In genomic region chr17:81429353-81429774, GRCh38 we compare ENCODE assay signal across 8 cellular contexts. TPM values are rescaled to one million over a fixed set of nuclear protein-coding genes. Genes with fewer than 3 reads are reported as not detected.
A peak's percentile ranks its signal among the peaks of the same experiment; 100 is the strongest.
DNase-seq lines count a peak whose midpoint lies in the region; ATAC-seq and TF ChIP-seq lines count a peak whose summit lies in the region.

No MANE protein-coding gene starts in this region.

- peak overlapping the region; percentile 56 for H3K4me2 ChIP-seq in PC-3 (ENCODE audit: low read length)
- peak overlapping the region; percentile 59 for H3K4me2 ChIP-seq in fibroblast of lung (ENCODE audit: extremely low read depth, insufficient read depth, low read length)

- H3K79me2 ChIP-seq in PC-3 (ENCODE audit: low read length) (peaks cover 5% of the 10 kb centered on the region; the same call in 1 of the 2 replicates), fibroblast of lung (ENCODE audit: control insufficient read depth, insufficient read depth, low read length) (peaks cover 5% of the 10 kb centered on the region)

- DNase-seq in NCI-H2227 (lab: John Stamatoyannopoulos, UW; ENCODE audit: unreplicated experiment) (peak; percentile 30), NCI-H2227 treated with DMSO at 0.1 percent for 48 hours (lab: John Stamatoyannopoulos, UW) (no peak), PC-3 (peak; percentile 81), fibroblast of lung (ENCODE audit: low read depth in 2 of 2) (peak; percentile 64 to 74), posterior vena cava (ENCODE audit: low spot score) (peak; percentile 93)

- CTCF ChIA-PET in PC-3 (lab: Charles Lee), result interaction anchor here (0.6 to 1.2 kb wide), 5 partner anchors 58 to 487 kb away, joined by 3 to 18 read pairs (median 10); no protein-coding TSS in a partner anchor

- no TSS peak for BruUV-seq in PC-3 (replicated peaks; lab: Mats Ljungman, UMichigan)

- H3K36me3 ChIP-seq in PC-3 (ENCODE audit: low read depth, low read length), result no peaks in the 10 kb centered on the region
- H3K36me3 ChIP-seq in fibroblast of lung (ENCODE audit: control insufficient read depth, insufficient read depth, low read length), result no peaks in the 10 kb centered on the region

- H4K20me1 ChIP-seq in PC-3 (ENCODE audit: low read length), result no peaks in the 10 kb centered on the region
- H4K20me1 ChIP-seq in fibroblast of lung (ENCODE audit: control insufficient read depth, extremely low read depth, insufficient read depth, low read length), result no peaks in the 10 kb centered on the region

- H3K27me3 ChIP-seq in PC-3 (ENCODE audit: low read length), result no peaks in the 10 kb centered on the region
- no peaks in the 10 kb centered on the region for H3K27me3 ChIP-seq in fibroblast of lung (ENCODE audit: control insufficient read depth, insufficient read depth, low read length)

- H3K9me2 ChIP-seq in PC-3 (replicated peaks; ENCODE audit: low read length), result no peaks in the 10 kb centered on the region

- TF ChIP-seq CTCF in PC-3 (conservative IDR thresholded peaks at IDR 0.05; ENCODE audit: low read depth, low read length) (no peak), fibroblast of lung (conservative IDR thresholded peaks at IDR 0.05 in 1 of 2, IDR thresholded peaks at IDR 0.05 in 1 of 2; ENCODE audit: low read depth in 1 of 2, low read length in 2 of 2) (no peak)

- H3K4me3 ChIP-seq in PC-3 (ENCODE audit: low read length) (no peak overlapping the region), fibroblast of lung (replicated peaks in 1 of 4; ENCODE audit: control extremely low read depth in 1 of 4, insufficient read depth in 1 of 4, low read depth in 3 of 4, low read length in 4 of 4) (no peak overlapping the region)

- H3F3A ChIP-seq in PC-3 (ENCODE audit: low read length, unreplicated experiment), result no peaks in the 10 kb centered on the region

- no peaks in the 10 kb centered on the region for H3K9me3 ChIP-seq in PC-3 (ENCODE audit: low read length)
- H3K9me3 ChIP-seq in fibroblast of lung (ENCODE audit: control insufficient read depth, insufficient read depth, low read depth, low read length), result no peaks in the 10 kb centered on the region

- intact Hi-C loops in PC-3 (cut with micrococcal nuclease) (no loop called here), posterior vena cava (cut with DNase I) (no loop called here)

- H3K9ac ChIP-seq in PC-3 (ENCODE audit: low read length) (no peak overlapping the region), fibroblast of lung (ENCODE audit: insufficient read depth, low read length) (no peak overlapping the region)

- POLR2A ChIA-PET in PC-3 (lab: Charles Lee; ENCODE audit: unreplicated experiment), result no interaction called here

- ATAC-seq in PC-3 (peak; percentile 69), HG02571 (IDR thresholded peaks at IDR 0.05; ENCODE audit: unreplicated experiment) (no peak), HG02884 (IDR thresholded peaks at IDR 0.05; ENCODE audit: unreplicated experiment) (no peak)
- ATAC-seq in activated CD4-positive, CD25-positive, alpha-beta regulatory T cell treated with anti-CD3 and anti-CD28 coated beads, Interleukin-2, amount 50 U/mL, for 24 hours, result no peak

- peaks cover 12% of the 10 kb centered on the region for H3K4me1 ChIP-seq in PC-3 (ENCODE audit: insufficient read depth, low read length)
- peaks cover 9% of the 10 kb centered on the region for H3K4me1 ChIP-seq in fibroblast of lung (ENCODE audit: control insufficient read depth, extremely low read depth, insufficient read depth, low read length)

- H3K27ac ChIP-seq in PC-3 (ENCODE audit: low read length), result no peak overlapping the region
- H3K27ac ChIP-seq in fibroblast of lung (ENCODE audit: insufficient read depth, low read length), result no peak overlapping the region

- H2AFZ ChIP-seq in PC-3 (ENCODE audit: low read length) (0 out of 2 replicates have a peak overlapping the region, but pooled peaks have one; percentile 18), fibroblast of lung (ENCODE audit: low read length) (no peak overlapping the region)

RNA-seq across cellular contexts. Expression of gene BAHCC1, which starts 34.1 kb away (rescaled TPM):
- total RNA-seq in PC-3 (2014; rRNA removed), result 9.9 and 16.9 TPM in 2 replicates
- 3.9 and 7.3 TPM in 2 replicates for total RNA-seq in fibroblast of lung
- polyA plus RNA-seq in fibroblast of lung, result 1.5 and 1.8 TPM in 2 replicates
- 6.8 and 7.2 TPM in 2 replicates for polyA plus RNA-seq in fibroblast of lung (2012)
- polyA minus RNA-seq in fibroblast of lung (ENCODE audit: low replicate concordance), result 6.3 and 8.6 TPM in 2 replicates
- total RNA-seq in posterior vena cava, result 10 to 100 TPM; 17.3 to 19.1 TPM
